In the genomic region with DNA sequence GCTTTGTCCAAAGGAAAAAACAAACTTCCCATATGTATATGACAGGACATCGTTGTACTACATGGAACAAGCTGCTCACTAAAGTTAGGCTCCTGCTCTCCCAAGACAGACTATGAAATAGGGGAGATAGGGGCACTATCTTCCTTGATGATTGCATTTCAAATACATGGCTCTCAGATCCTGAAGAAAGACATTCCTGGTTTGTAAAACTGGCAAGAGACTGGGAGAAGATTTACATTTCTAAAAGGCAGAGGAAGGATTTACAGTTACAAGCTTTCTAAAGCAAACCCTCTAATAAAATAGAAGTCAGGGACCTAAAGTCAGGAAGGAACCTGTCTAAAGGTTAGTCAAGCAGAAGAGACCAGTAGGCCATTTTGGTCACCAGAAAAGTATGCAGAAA, we compare ENCODE assay signal across 21 cellular contexts.
"Had no signal": no experiment of that assay in that cellular context is flagged by ENCODE, and none has a peak within 500 bp of the region (broad histone marks: within the 10 kb centered on the region; RNA-seq: fewer than 3 reads in every experiment).

No MANE protein-coding gene starts in this region.

- H3K4me1 ChIP-seq: SJSA1 had no signal

- H3K9me3 ChIP-seq: SJSA1 had no signal

- H3K27ac ChIP-seq: SJSA1, SK-N-MC had no signal

- H3K27me3 ChIP-seq: SJSA1 had no signal

- H3K4me3 ChIP-seq: SJSA1, SK-N-MC had no signal

- H3K36me3 ChIP-seq: SJSA1 had no signal

- DNase-seq: IMR-90, Karpas-422, KG1, MM.1S, NCI-H1092 treated with DMSO at 0.1 percent for 48 hours, NCI-H1436, NCI-H187, NCI-H2029, NCI-H2081 treated with DMSO at 0.1 percent for 48 hours, NCI-H2171, NCI-H226, NCI-H446, NCI-H510A, NCI-H524 treated with DMSO at 0.1 percent for 48 hours, NCI-H69, NCI-H774, Right ventricle myocardium superior, RPMI8226, SIG-M5 had no signal
